In genomic region chr1:27885114-27885528, GRCh38 we compare ENCODE assay signal across 9 cellular contexts. TPM values are rescaled to one million over a fixed set of nuclear protein-coding genes. Genes with fewer than 3 reads are reported as not detected.
DNase-seq lines count a peak whose midpoint lies in the region; ATAC-seq and TF ChIP-seq lines count a peak whose summit lies in the region.
"Had no signal": no experiment of that assay in that cellular context is flagged by ENCODE, and none has a peak within 500 bp of the region (broad histone marks: within the 10 kb centered on the region; RNA-seq: fewer than 3 reads in every experiment).

No MANE protein-coding gene starts in this region.

- H4K20me1 ChIP-seq in OCI-LY7 (ENCODE audit: insufficient read depth, low read length): no peaks in the 10 kb centered on the region

- peaks cover 31% of the 10 kb centered on the region for H3K36me3 ChIP-seq in OCI-LY7 (ENCODE audit: insufficient read depth, low read length)
- peaks cover 0 to 55% of the 10 kb centered on the region in 2 donors for H3K36me3 ChIP-seq in gastroesophageal sphincter
- no peaks in the 10 kb centered on the region for H3K36me3 ChIP-seq in vagina

- H3K36me3 Mint-ChIP-seq in progenitor cell of endocrine pancreas (ENCODE audit: insufficient read depth): no peaks in the 10 kb centered on the region

- H3K4me2 ChIP-seq in OCI-LY7 (ENCODE audit: low read length): peak overlapping the region; percentile 0; the same call in 1 of the 2 replicates

- TF ChIP-seq CTCF in GM12865 (IDR thresholded peaks at IDR 0.05; ENCODE audit: insufficient read depth, low read depth, low read length, missing control alignments) (no peak), OCI-LY7 (conservative IDR thresholded peaks at IDR 0.05; ENCODE audit: low read length) (no peak), gastroesophageal sphincter (IDR thresholded peaks at IDR 0.05) (no peak), progenitor cell of endocrine pancreas (IDR thresholded peaks at IDR 0.05; ENCODE audit: unreplicated experiment) (no peak), vagina (IDR thresholded peaks at IDR 0.05) (no peak)

- H3K79me2 ChIP-seq in OCI-LY7 (ENCODE audit: insufficient read depth, low read depth, low read length): no peaks in the 10 kb centered on the region

- no peaks in the 10 kb centered on the region for H3K9me3 Mint-ChIP-seq in progenitor cell of endocrine pancreas (ENCODE audit: low read depth)

- no peaks in the 10 kb centered on the region for H3K4me1 Mint-ChIP-seq in progenitor cell of endocrine pancreas (ENCODE audit: low read depth)

- H3K27me3 Mint-ChIP-seq in progenitor cell of endocrine pancreas: no peaks in the 10 kb centered on the region

- DNase-seq in GM12865 (ENCODE audit: low read depth) (no peak), OCI-LY7 (ENCODE audit: low spot score) (no peak), progenitor cell of endocrine pancreas (ENCODE audit: low spot score, unreplicated experiment) (no peak), NCI-H1092 treated with DMSO at 0.1 percent for 48 hours (lab: John Stamatoyannopoulos, UW) (no peak), vagina (ENCODE audit: extremely low spot score in 2 of 2) (no peak), NCI-H128 (lab: John Stamatoyannopoulos, UW; ENCODE audit: unreplicated experiment) (no peak)

- no peak overlapping the region for H3K27ac ChIP-seq in OCI-LY7 (ENCODE audit: low read depth, low read length, poor library complexity, severe bottlenecking)
- peak overlapping the region in 3 of 4 donors; percentile 38 to 64 (median 57) for H3K27ac ChIP-seq in gastroesophageal sphincter
- no peak overlapping the region for H3K27ac ChIP-seq in vagina

- H3K9me3 ChIP-seq in OCI-LY7 (ENCODE audit: low read length) (no peaks in the 10 kb centered on the region), gastroesophageal sphincter (no peaks in the 10 kb centered on the region), vagina (no peaks in the 10 kb centered on the region)

- TF ChIP-seq EP300 in gastroesophageal sphincter (IDR thresholded peaks at IDR 0.05): no peak

- H2AFZ ChIP-seq in OCI-LY7 (ENCODE audit: low read length): no peak overlapping the region

- H3K4me3 Mint-ChIP-seq in progenitor cell of endocrine pancreas (ENCODE audit: low read depth): no peak overlapping the region

- TF ChIP-seq POLR2A in gastroesophageal sphincter (IDR thresholded peaks at IDR 0.05) (no peak), vagina (IDR thresholded peaks at IDR 0.05) (no peak)

- no TSS peak for BruUV-seq in OCI-LY7 (replicated peaks; lab: Mats Ljungman, UMichigan)

- H3K27ac Mint-ChIP-seq in progenitor cell of endocrine pancreas: peak overlapping the region; percentile 57

- H3K9me2 ChIP-seq in OCI-LY7 (ENCODE audit: insufficient read depth, low read length): no peaks in the 10 kb centered on the region

- H3K4me1 ChIP-seq in OCI-LY7 (ENCODE audit: insufficient read depth, low read length, poor library complexity, severe bottlenecking): peaks cover 65% of the 10 kb centered on the region
- H3K4me1 ChIP-seq in gastroesophageal sphincter: no peaks in the 10 kb centered on the region
- H3K4me1 ChIP-seq in vagina: no peaks in the 10 kb centered on the region

- CTCF ChIA-PET in OCI-LY7 (lab: Charles Lee; ENCODE audit: unreplicated experiment): no interaction called here

- intact Hi-C loops in OCI-LY7 (cut with micrococcal nuclease; ENCODE audit: unreplicated experiment) (no loop called here), vagina (cut with DNase I) (no loop called here)

- H3K27me3 ChIP-seq in gastroesophageal sphincter (peaks cover 2% of the 10 kb centered on the region), vagina (no peaks in the 10 kb centered on the region)

- whole genome bisulfite sequencing in gastroesophageal sphincter (ENCODE audit: low coverage in 1 of 2), 2 donors: 65 to 91% methylated on average over 7 to 8 of the region's 8 CpGs

- peak; percentile 32 for ATAC-seq in gastroesophageal sphincter
- no peak for ATAC-seq in HG03196 (IDR thresholded peaks at IDR 0.05; ENCODE audit: unreplicated experiment)
- ATAC-seq: HCT116 had no signal

- POLR2A ChIA-PET in OCI-LY7 (lab: Charles Lee): no interaction called here

- H3K4me3 ChIP-seq in GM12865 (ENCODE audit: low read depth, low read length) (peak overlapping the region; percentile 49; the same call in 1 of the 2 replicates), OCI-LY7 (ENCODE audit: low read depth, low read length, poor library complexity, severe bottlenecking) (no peak overlapping the region), gastroesophageal sphincter (no peak overlapping the region), vagina (no peak overlapping the region)

RNA-seq across cellular contexts. Expression of gene THEMIS2, which starts 12.8 kb away (rescaled TPM):
- total RNA-seq in OCI-LY7 (2014; rRNA removed; shearing (Covaris generic)): 0.98 and 4.1 TPM in 2 replicates
- total RNA-seq in OCI-LY7 (2022) (15.4 and 20.3 TPM in 2 replicates), gastroesophageal sphincter (10 to 100 TPM in 3 of 4 donors, 1 to 10 TPM in 1; 5.6 to 23.8 (median 17.7) TPM), progenitor cell of endocrine pancreas (3.0 and 3.3 TPM in 2 replicates), vagina (21.9 TPM)

RNA-seq across cellular contexts. Expression of gene RPA2, which starts 29.3 kb away (rescaled TPM):
- 56.8 and 74.4 TPM in 2 replicates for total RNA-seq in OCI-LY7 (2014; rRNA removed; shearing (Covaris generic))
- 44.3 and 52.7 TPM in 2 replicates for total RNA-seq in OCI-LY7 (2022)
- total RNA-seq in gastroesophageal sphincter: 10 to 100 TPM; 21.3 to 26.5 (median 22.0) TPM
- total RNA-seq in progenitor cell of endocrine pancreas: 34.8 and 37.2 TPM in 2 replicates
- total RNA-seq in vagina: 10.8 TPM

RNA-seq across cellular contexts. Expression of gene SMPDL3B, which starts 49.7 kb away (rescaled TPM):
- 0.19 and 0.39 TPM in 2 replicates for total RNA-seq in OCI-LY7 (2014; rRNA removed; shearing (Covaris generic))
- total RNA-seq in OCI-LY7 (2022) (not detected in 2 replicates), gastroesophageal sphincter (1 to 10 TPM in 1 of 4 donors, under 1 TPM in 1, not detected in 2; 0.31 to 1.1 TPM), progenitor cell of endocrine pancreas (18.5 and 19.0 TPM in 2 replicates), vagina (2.0 TPM)

RNA-seq across cellular contexts. Expression of gene PPP1R8, which starts 54.5 kb away (rescaled TPM):
- 71.3 and 72.4 TPM in 2 replicates for total RNA-seq in OCI-LY7 (2014; rRNA removed; shearing (Covaris generic))
- 57.3 and 58.0 TPM in 2 replicates for total RNA-seq in OCI-LY7 (2022)
- total RNA-seq in gastroesophageal sphincter: 10 to 100 TPM; 38.6 to 55.1 (median 41.0) TPM
- total RNA-seq in progenitor cell of endocrine pancreas: 50.4 and 52.5 TPM in 2 replicates
- total RNA-seq in vagina: 33.4 TPM

Comparison
In these comparisons a context has a peak if more than half of its experiments do, and no peak if none do; other contexts are left out.
1. H3K27ac ChIP-seq: peak in gastroesophageal sphincter (3 of 4); none in OCI-LY7 (single experiment) and vagina (single experiment).